18 cellular contexts compared by ENCODE assay signal in genomic region chr14:53964249-53964648, GRCh38. TPM values are rescaled to one million over a fixed set of nuclear protein-coding genes. Genes with fewer than 3 reads are reported as not detected.
A peak's percentile ranks its signal among the peaks of the same experiment; 100 is the strongest.
DNase-seq lines count a peak whose midpoint lies in the region; ATAC-seq, FAIRE-seq and TF ChIP-seq lines count a peak whose summit lies in the region.
"Had no signal": no experiment of that assay in that cellular context is flagged by ENCODE, and none has a peak within 500 bp of the region (broad histone marks: within the 10 kb centered on the region; RNA-seq: fewer than 3 reads in every experiment).

No MANE protein-coding gene starts in this region.

- H3K9me3 Mint-ChIP-seq in chondrocyte (ENCODE audit: low read depth), result no peaks in the 10 kb centered on the region
- H3K9me3 Mint-ChIP-seq: activated naive CD4-positive, alpha-beta T cell treated with anti-CD3 and anti-CD28 coated beads for 36 hours; CD8-positive, alpha-beta T cell had no signal

- H3K27ac ChIP-seq in osteoblast (ENCODE audit: low read depth, low read length) (no peak overlapping the region), ascending aorta (no peak overlapping the region)
- H3K27ac ChIP-seq: ovary, suprapubic skin had no signal

- no peak overlapping the region for H3K4me3 Mint-ChIP-seq in chondrocyte (ENCODE audit: unreplicated experiment)
- H3K4me3 Mint-ChIP-seq: activated naive CD4-positive, alpha-beta T cell treated with anti-CD3 and anti-CD28 coated beads for 36 hours; CD8-positive, alpha-beta T cell had no signal

- peak overlapping the region; percentile 61 for H3K4me2 ChIP-seq in osteoblast (ENCODE audit: insufficient read depth, low read length)

- no peaks in the 10 kb centered on the region for H3K36me3 Mint-ChIP-seq in chondrocyte (ENCODE audit: low read depth)
- H3K36me3 Mint-ChIP-seq: brain; CD8-positive, alpha-beta T cell had no signal

- H3K27me3 ChIP-seq in iPS-15b (ENCODE audit: control insufficient read depth, insufficient read depth, low read length) (peaks cover 60% of the 10 kb centered on the region), osteoblast (ENCODE audit: insufficient read depth, low read length) (peaks cover 71% of the 10 kb centered on the region), ascending aorta (no peaks in the 10 kb centered on the region)
- H3K27me3 ChIP-seq: ovary had no signal

- no peaks in the 10 kb centered on the region for H4K20me1 ChIP-seq in osteoblast (ENCODE audit: insufficient read depth, low read length)

- DNase-seq in RPMI7951 (ENCODE audit: low read depth) (peak; percentile 23), osteoblast (ENCODE audit: insufficient read length, low spot score, missing footprints) (peak; percentile 79), GF-D8 (lab: John Stamatoyannopoulos, UW) (no peak), ascending aorta (ENCODE audit: low spot score in 2 of 2) (no peak), chondrocyte (ENCODE audit: low spot score) (no peak)
- DNase-seq: activated naive CD4-positive, alpha-beta T cell treated with anti-CD3 and anti-CD28 coated beads for 36 hours; activated T-cell treated with anti-CD3 and anti-CD28 coated beads for 4 hours; CD8-positive, alpha-beta T cell; KG1; NCI-H1105 had no signal

- TF ChIP-seq CTCF in osteoblast (IDR thresholded peaks at IDR 0.05; ENCODE audit: extremely low read depth, low read depth, low read length) (no peak), ascending aorta (IDR thresholded peaks at IDR 0.05) (no peak), chondrocyte (IDR thresholded peaks at IDR 0.05) (no peak)

- H3K4me3 ChIP-seq in iPS-15b (ENCODE audit: low read depth, low read length) (peak overlapping the region; percentile 67), osteoblast (ENCODE audit: insufficient read depth, low read length) (peak overlapping the region; percentile 53), ascending aorta (peak overlapping the region in 1 of 2 donors; percentile 60)
- H3K4me3 ChIP-seq: GM12878 had no signal

- H3K36me3 ChIP-seq in iPS-15b (ENCODE audit: control insufficient read depth, insufficient read depth, low read length), result no peaks in the 10 kb centered on the region
- no peaks in the 10 kb centered on the region for H3K36me3 ChIP-seq in osteoblast (ENCODE audit: insufficient read depth, low read length)
- H3K36me3 ChIP-seq in ascending aorta, result no peaks in the 10 kb centered on the region
- H3K36me3 ChIP-seq: ovary, suprapubic skin had no signal

- H3K4me1 ChIP-seq in iPS-15b (ENCODE audit: control insufficient read depth, insufficient read depth, low read length), result peaks cover 19% of the 10 kb centered on the region
- H3K4me1 ChIP-seq in osteoblast (ENCODE audit: insufficient read depth, low read length), result peaks cover 3% of the 10 kb centered on the region
- H3K4me1 ChIP-seq in ascending aorta, result no peaks in the 10 kb centered on the region

- H3K9me3 ChIP-seq in iPS-15b (ENCODE audit: control insufficient read depth, insufficient read depth, low read length), result no peaks in the 10 kb centered on the region
- H3K9me3 ChIP-seq in osteoblast (ENCODE audit: low read depth, low read length), result no peaks in the 10 kb centered on the region
- no peaks in the 10 kb centered on the region for H3K9me3 ChIP-seq in ascending aorta
- H3K9me3 ChIP-seq: ovary, suprapubic skin had no signal

- no peak for ATAC-seq in HG03469 (IDR thresholded peaks at IDR 0.05; ENCODE audit: unreplicated experiment)
- ATAC-seq: CD8-positive, alpha-beta T cell; GM12878 had no signal

- intact Hi-C loops in ascending aorta (cut with DNase I), result no loop called here

- no peak overlapping the region for H2AFZ ChIP-seq in osteoblast (ENCODE audit: low read length)

- FAIRE-seq in G401.6 (lab: Jason Lieb, UNC), result peak; percentile 25
- FAIRE-seq: GM12878, islet of Langerhans had no signal

- H3K9ac ChIP-seq in iPS-15b (ENCODE audit: low read depth, low read length), result no peak overlapping the region

- H3K4me1 Mint-ChIP-seq in chondrocyte (ENCODE audit: low read depth), result peaks cover 20% of the 10 kb centered on the region

- no peak overlapping the region for H3K27ac Mint-ChIP-seq in chondrocyte (ENCODE audit: unreplicated experiment)
- H3K27ac Mint-ChIP-seq: activated naive CD4-positive, alpha-beta T cell treated with anti-CD3 and anti-CD28 coated beads for 36 hours; brain; CD8-positive, alpha-beta T cell had no signal

- peaks cover 11% of the 10 kb centered on the region for H3K27me3 Mint-ChIP-seq in chondrocyte (ENCODE audit: low read depth)

- no peaks in the 10 kb centered on the region for H3K79me2 ChIP-seq in osteoblast (ENCODE audit: insufficient read depth, low read length)

RNA-seq across cellular contexts. Expression of gene BMP4, which starts 7.6 kb away (rescaled TPM):
- total RNA-seq in RPMI7951 (2014; rRNA removed; shearing (Covaris generic)), result 76.8 and 77.1 TPM in 2 replicates
- 6.8 and 7.6 TPM in 2 replicates for total RNA-seq in osteoblast
- 33.1 TPM for total RNA-seq in ascending aorta
- total RNA-seq in chondrocyte, result 2.9 to 9.0 TPM (median 3.4 TPM) in 3 replicates
- total RNA-seq: activated naive CD4-positive, alpha-beta T cell treated with anti-CD3 and anti-CD28 coated beads for 36 hours; CD8-positive, alpha-beta T cell had no signal

Comparison
In these comparisons a context has a peak if more than half of its experiments do, and no peak if none do; other contexts are left out.
1. DNase-seq: peak in RPMI7951 (single experiment) and osteoblast (single experiment); none in GF-D8 (single experiment), ascending aorta (0 of 2) and chondrocyte (single experiment).